1 cellular context compared by ENCODE assay signal in the genomic region with DNA sequence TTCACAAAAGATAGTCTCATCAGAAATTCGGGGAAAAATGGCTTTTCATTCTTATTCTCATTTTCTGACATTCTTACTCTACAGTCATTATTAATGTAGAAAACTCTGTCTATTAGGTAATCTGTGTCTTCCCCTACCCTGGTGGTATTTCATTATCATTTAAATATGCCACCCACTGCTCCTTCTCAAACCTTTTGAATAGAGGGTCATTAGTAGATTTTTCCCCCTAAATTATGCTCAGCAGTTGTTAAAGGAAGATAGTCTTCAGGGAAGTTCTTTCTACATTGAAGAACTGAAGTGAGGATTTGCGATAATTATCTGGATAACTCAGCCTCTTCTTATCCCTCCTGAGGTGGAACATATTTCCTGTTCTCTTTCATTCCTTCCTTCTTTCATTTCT.
A peak's percentile ranks its signal among the peaks of the same experiment; 100 is the strongest.
TF ChIP-seq lines count a peak whose summit lies in the region.

No MANE protein-coding gene starts in this region.

TF ChIP-seq in GM23338, 12 proteins besides CTCF, POLR2A, EP300 and RAD21 (continued from another document):
- TF ChIP-seq, protein P1, sequence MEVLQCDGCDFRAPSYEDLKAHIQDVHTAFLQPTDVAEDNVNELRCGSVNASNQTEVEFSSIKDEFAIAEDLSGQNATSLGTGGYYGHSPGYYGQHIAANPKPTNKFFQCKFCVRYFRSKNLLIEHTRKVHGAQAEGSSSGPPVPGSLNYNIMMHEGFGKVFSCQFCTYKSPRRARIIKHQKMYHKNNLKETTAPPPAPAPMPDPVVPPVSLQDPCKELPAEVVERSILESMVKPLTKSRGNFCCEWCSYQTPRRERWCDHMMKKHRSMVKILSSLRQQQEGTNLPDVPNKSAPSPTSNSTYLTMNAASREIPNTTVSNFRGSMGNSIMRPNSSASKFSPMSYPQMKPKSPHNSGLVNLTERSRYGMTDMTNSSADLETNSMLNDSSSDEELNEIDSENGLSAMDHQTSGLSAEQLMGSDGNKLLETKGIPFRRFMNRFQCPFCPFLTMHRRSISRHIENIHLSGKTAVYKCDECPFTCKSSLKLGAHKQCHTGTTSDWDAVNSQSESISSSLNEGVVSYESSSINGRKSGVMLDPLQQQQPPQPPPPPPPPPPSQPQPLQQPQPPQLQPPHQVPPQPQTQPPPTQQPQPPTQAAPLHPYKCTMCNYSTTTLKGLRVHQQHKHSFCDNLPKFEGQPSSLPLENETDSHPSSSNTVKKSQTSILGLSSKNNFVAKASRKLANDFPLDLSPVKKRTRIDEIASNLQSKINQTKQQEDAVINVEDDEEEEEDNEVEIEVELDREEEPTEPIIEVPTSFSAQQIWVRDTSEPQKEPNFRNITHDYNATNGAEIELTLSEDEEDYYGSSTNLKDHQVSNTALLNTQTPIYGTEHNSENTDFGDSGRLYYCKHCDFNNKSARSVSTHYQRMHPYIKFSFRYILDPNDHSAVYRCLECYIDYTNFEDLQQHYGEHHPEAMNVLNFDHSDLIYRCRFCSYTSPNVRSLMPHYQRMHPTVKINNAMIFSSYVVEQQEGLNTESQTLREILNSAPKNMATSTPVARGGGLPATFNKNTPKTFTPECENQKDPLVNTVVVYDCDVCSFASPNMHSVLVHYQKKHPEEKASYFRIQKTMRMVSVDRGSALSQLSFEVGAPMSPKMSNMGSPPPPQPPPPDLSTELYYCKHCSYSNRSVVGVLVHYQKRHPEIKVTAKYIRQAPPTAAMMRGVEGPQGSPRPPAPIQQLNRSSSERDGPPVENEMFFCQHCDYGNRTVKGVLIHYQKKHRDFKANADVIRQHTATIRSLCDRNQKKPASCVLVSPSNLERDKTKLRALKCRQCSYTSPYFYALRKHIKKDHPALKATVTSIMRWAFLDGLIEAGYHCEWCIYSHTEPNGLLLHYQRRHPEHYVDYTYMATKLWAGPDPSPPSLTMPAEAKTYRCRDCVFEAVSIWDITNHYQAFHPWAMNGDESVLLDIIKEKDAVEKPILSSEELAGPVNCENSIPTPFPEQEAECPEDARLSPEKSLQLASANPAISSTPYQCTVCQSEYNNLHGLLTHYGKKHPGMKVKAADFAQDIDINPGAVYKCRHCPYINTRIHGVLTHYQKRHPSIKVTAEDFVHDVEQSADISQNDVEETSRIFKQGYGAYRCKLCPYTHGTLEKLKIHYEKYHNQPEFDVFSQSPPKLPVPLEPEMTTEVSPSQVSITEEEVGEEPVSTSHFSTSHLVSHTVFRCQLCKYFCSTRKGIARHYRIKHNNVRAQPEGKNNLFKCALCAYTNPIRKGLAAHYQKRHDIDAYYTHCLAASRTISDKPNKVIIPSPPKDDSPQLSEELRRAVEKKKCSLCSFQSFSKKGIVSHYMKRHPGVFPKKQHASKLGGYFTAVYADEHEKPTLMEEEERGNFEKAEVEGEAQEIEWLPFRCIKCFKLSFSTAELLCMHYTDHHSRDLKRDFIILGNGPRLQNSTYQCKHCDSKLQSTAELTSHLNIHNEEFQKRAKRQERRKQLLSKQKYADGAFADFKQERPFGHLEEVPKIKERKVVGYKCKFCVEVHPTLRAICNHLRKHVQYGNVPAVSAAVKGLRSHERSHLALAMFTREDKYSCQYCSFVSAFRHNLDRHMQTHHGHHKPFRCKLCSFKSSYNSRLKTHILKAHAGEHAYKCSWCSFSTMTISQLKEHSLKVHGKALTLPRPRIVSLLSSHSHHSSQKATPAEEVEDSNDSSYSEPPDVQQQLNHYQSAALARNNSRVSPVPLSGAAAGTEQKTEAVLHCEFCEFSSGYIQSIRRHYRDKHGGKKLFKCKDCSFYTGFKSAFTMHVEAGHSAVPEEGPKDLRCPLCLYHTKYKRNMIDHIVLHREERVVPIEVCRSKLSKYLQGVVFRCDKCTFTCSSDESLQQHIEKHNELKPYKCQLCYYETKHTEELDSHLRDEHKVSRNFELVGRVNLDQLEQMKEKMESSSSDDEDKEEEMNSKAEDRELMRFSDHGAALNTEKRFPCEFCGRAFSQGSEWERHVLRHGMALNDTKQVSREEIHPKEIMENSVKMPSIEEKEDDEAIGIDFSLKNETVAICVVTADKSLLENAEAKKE (CRISPR knock-in tag; IDR thresholded peaks at IDR 0.05), result peak; percentile 93
- 0 out of 2 replicates have a peak, but pooled peaks have one; percentile 41 for TF ChIP-seq CREB1 (CRISPR knock-in tag; IDR thresholded peaks at IDR 0.05; ENCODE audit: low read depth)
- TF ChIP-seq POLR2AphosphoS5 (IDR thresholded peaks at IDR 0.05; ENCODE audit: low read depth), result no peak
- no peak for TF ChIP-seq EZH2phosphoT487 (IDR thresholded peaks at IDR 0.05; ENCODE audit: unreplicated experiment)
- TF ChIP-seq ZNF331 (CRISPR knock-in tag; IDR thresholded peaks at IDR 0.05; ENCODE audit: low read depth), result no peak
